ENCODE assay signal across 14 cellular contexts in the genomic region with DNA sequence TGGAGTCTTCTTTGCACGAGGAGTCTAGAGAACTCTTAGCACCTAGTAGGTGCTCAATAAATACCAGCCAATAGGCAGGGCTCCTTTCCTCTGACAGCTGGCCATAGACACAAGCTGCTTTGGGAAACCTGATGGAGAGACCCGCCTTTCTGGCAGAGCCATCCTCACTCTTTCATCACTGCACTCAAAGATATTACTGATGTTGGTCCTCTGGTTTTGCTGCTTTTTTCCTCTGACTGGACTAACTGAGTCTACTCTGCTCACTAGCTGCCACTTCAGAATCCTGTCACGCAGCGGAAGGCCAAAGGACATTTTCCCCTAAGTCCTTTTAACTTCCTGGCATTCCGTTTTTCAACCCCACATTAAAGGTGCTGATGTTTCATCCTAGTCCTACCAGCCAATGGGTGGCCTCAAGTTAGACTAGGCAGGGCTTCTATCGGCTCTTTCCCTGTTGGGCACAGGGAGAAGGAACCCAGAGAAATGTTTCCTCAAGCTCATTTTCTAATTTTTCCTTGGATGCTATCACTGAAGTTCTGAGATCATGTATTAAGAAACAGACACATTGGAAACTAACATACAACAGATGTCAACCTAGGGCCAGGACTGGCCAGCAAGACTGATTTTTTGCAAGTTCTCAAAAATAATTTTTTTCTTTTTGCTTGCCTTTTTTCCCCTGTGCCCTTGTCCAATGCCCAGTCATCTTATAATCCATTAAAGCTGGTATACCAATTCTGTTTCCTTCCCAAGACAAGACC.
"Had no signal": no experiment of that assay in that cellular context is flagged by ENCODE, and none has a peak within 500 bp of the region (broad histone marks: within the 10 kb centered on the region; RNA-seq: fewer than 3 reads in every experiment).

No MANE protein-coding gene starts in this region.

- H3K27ac ChIP-seq: hepatocyte, WERI-Rb-1 had no signal

- H3K4me3 ChIP-seq: hepatocyte, smooth muscle cell had no signal

- DNase-seq: activated CD4-positive, alpha-beta memory T cell treated with anti-CD3 and anti-CD28 coated beads for 36 hours; activated naive CD4-positive, alpha-beta T cell treated with anti-CD3 and anti-CD28 coated beads, Interleukin-2, amount 10 ng/mL, durations not matched to agents 7 days and 5 days; activated T-cell treated with anti-CD3 and anti-CD28 coated beads, Interleukin-2, amount 50 U/mL, for 24 hours; caudate nucleus; islet precursor cell; retina; stimulated activated CD4-positive, alpha-beta T cell treated with anti-CD3 and anti-CD28 coated beads, Interleukin-4, amount 100 ng/mL, for 4 hours; stimulated activated CD8-positive, alpha-beta memory T cell treated with anti-CD3 and anti-CD28 coated beads, Interleukin-4, amount 100 ng/mL, for 48 hours; stimulated activated naive CD8-positive, alpha-beta T cell treated with anti-CD3 and anti-CD28 coated beads, Interleukin-15, Interleukin-2, amounts not matched to agents 100 U/mL and 50 U/mL, for 24 hours; WERI-Rb-1 had no signal

- ATAC-seq: left lobe of liver; natural killer cell treated with Interleukin-12 subunit alpha and Interleukin-12 subunit beta and Interleukin-15 and Interleukin-18, amount 100 ng/mL, for 72 hours; stimulated activated naive CD8-positive, alpha-beta T cell treated with anti-CD3 and anti-CD28 coated beads, Interleukin-15, Interleukin-2, amounts not matched to agents 100 U/mL and 50 U/mL, for 24 hours had no signal

- H3K36me3 ChIP-seq: WERI-Rb-1 had no signal
